ENCODE assay signal across 1 cellular context in the genomic region with DNA sequence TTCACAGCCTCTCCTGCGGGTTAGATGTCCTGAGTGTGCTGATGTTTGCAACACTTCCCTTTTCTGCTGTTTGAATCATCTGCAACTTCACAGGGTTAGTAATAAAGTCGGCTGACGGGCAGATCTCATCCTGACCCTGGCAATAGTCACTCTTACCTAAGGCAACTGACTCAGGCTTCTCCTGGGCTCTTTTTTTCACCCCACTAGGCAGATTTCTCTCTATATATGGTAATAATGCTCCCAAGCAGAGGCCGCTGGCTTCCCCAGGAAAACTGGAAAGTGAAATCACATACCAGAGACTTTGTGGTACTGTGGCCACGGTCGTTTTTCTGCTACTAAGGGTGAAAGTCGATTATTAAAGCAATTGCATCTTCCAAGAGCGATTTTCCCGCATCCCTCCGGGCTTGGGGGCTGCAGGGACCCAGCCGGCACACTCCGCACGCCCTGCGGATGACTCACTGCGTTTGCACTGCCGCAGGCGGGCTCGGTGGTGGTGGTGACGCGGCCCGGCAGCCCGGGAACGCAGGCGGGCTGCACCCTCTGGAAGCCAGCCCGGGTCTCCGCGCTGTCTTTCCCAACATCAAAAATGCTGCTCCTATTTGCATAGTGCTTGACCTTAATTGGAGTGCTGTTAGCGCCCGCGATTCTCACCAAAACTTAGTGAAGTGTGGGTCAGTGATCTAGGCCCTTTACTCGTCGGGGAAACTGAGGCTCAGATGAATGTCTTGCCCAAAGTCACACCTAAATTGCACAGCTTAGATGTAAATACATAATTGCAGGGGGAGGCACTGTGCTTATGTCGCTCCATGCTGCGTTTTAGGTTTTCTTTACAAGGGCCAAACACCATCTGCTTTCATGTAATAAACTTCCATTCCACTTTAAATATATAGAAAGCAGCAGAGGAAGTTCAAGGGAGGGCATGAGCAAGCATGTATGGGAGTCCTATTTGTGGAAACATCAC.
TF ChIP-seq lines count a peak whose summit lies in the region.

No MANE protein-coding gene starts in this region.

TF ChIP-seq in H1, 55 proteins besides CTCF, POLR2A, EP300 and RAD21 (continued from another document):
- TF ChIP-seq CBX5 (IDR thresholded peaks at IDR 0.05; ENCODE audit: low read depth, low read length) = no peak
- TF ChIP-seq BRCA1 (IDR thresholded peaks at IDR 0.05; ENCODE audit: low read depth, low read length) = no peak
- TF ChIP-seq POLR2AphosphoS5 (IDR thresholded peaks at IDR 0.05; ENCODE audit: low read depth, low read length) = peak; percentile 67; the same call in 1 of the 2 replicates
- TF ChIP-seq SRF (IDR thresholded peaks at IDR 0.05; ENCODE audit: low read depth, low read length) = peak; percentile 76
- TF ChIP-seq KDM4A (IDR thresholded peaks at IDR 0.05; ENCODE audit: low read depth, low read length, severe bottlenecking) = no peak
- TF ChIP-seq BACH1 (IDR thresholded peaks at IDR 0.05; ENCODE audit: low read length) = no peak
- peak; percentile 94 for TF ChIP-seq JUND (IDR thresholded peaks at IDR 0.05; ENCODE audit: low read length)
- TF ChIP-seq TEAD4 (IDR thresholded peaks at IDR 0.05; ENCODE audit: low read depth, low read length) = 0 out of 2 replicates have a peak, but pooled peaks have one; percentile 1
- TF ChIP-seq NANOG (IDR thresholded peaks at IDR 0.05; ENCODE audit: insufficient read depth, low read depth, low read length, poor library complexity, severe bottlenecking) = peak; percentile 43
- peak; percentile 41; the same call in 1 of the 2 replicates for TF ChIP-seq PHF8 (conservative IDR thresholded peaks at IDR 0.05; ENCODE audit: low read depth, low read length)
- no peak for TF ChIP-seq YY1 (IDR thresholded peaks at IDR 0.05; ENCODE audit: low read depth, low read length)
- no peak for TF ChIP-seq HDAC2 (IDR thresholded peaks at IDR 0.05; ENCODE audit: borderline replicate concordance in 1 of 2, low read depth in 2 of 2, low read length in 2 of 2)
- TF ChIP-seq JUN (IDR thresholded peaks at IDR 0.05; ENCODE audit: low read depth, low read length) = peak; percentile 45; the same call in 1 of the 2 replicates
- TF ChIP-seq, protein P1, sequence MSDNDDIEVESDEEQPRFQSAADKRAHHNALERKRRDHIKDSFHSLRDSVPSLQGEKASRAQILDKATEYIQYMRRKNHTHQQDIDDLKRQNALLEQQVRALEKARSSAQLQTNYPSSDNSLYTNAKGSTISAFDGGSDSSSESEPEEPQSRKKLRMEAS (IDR thresholded peaks at IDR 0.05) = peak; percentile 66
- TF ChIP-seq TAF1 (IDR thresholded peaks at IDR 0.05; ENCODE audit: low read depth, low read length) = peak; percentile 68
- TF ChIP-seq CREB1 (IDR thresholded peaks at IDR 0.05) = peak; percentile 77
- peak; percentile 56; the same call in 1 of the 2 replicates for TF ChIP-seq TBP (IDR thresholded peaks at IDR 0.05; ENCODE audit: low read depth, low read length)
TF ChIP-seq in H1: peak in this region for 12.
